Comparison of ENCODE assay signal across 8 cellular contexts in the genomic region with DNA sequence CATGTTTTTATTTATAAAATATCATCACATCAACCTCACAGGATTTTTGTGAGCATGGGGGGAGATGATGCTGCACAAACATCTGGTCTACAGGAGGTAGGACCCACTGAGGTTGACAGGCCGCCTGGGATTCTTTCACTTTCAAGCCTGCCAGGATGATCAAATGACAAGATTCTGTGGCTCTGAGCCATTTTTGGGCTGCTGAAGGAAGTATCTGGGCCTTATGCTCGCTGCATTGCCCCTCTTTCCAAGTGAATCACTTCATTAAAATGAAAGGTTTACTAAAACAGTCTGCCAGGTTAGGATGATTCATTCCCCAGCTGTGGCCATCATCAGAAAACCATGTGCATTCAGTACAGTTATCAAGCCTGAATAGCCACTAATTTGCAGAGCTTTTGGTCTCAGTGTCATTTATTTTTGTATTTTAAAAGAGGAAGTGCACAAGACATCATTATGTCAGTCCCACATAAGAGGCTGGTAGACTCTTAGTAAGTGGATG. TPM values are rescaled to one million over a fixed set of nuclear protein-coding genes. Genes with fewer than 3 reads are reported as not detected.
DNase-seq lines count a peak whose midpoint lies in the region; ATAC-seq and TF ChIP-seq lines count a peak whose summit lies in the region.

No MANE protein-coding gene starts in this region.

- H3K4me1 ChIP-seq in BLaER1 = peaks cover 12% of the 10 kb centered on the region

- TF ChIP-seq EP300 in Ishikawa (IDR thresholded peaks at IDR 0.05; ENCODE audit: borderline replicate concordance) = peak; percentile 56

- no peaks in the 10 kb centered on the region for H3K36me3 Mint-ChIP-seq in immature natural killer cell

- DNase-seq in brain microvascular endothelial cell (peak; percentile 94), myocyte (ENCODE audit: low read depth) (peak; percentile 90), immature natural killer cell (no peak), NCI-H510A (lab: John Stamatoyannopoulos, UW) (no peak), NCI-H82 treated with DMSO at 0.1 percent for 48 hours (lab: John Stamatoyannopoulos, UW; ENCODE audit: unreplicated experiment) (no peak)

- H4K20me1 ChIP-seq in BLaER1 = no peaks in the 10 kb centered on the region

- no peak overlapping the region for H3K9ac ChIP-seq in BLaER1

- H3K36me3 ChIP-seq in BLaER1 (no peaks in the 10 kb centered on the region), brain microvascular endothelial cell (replicated peaks) (peaks cover 2% of the 10 kb centered on the region)

- ATAC-seq in GM21381 (IDR thresholded peaks at IDR 0.05; ENCODE audit: unreplicated experiment) = peak; percentile 63

- H3K4me2 ChIP-seq in BLaER1 = peak overlapping the region; percentile 33

- no peak overlapping the region for H3K27ac Mint-ChIP-seq in immature natural killer cell

- no peak overlapping the region for H3K4me3 ChIP-seq in BLaER1
- H3K4me3 ChIP-seq in brain microvascular endothelial cell (ENCODE audit: low read depth, low read length) = no peak overlapping the region

- no peaks in the 10 kb centered on the region for H3K9me3 ChIP-seq in BLaER1

- TF ChIP-seq RAD21 in Ishikawa (IDR thresholded peaks at IDR 0.05; ENCODE audit: low read depth) = no peak

- no peaks in the 10 kb centered on the region for H3K4me1 Mint-ChIP-seq in immature natural killer cell

- H3K27me3 ChIP-seq in BLaER1 = no peaks in the 10 kb centered on the region
- H3K27me3 ChIP-seq in brain microvascular endothelial cell (replicated peaks) = no peaks in the 10 kb centered on the region

- peaks cover 0 to 9% (median 0%) of the 10 kb centered on the region in 6 donors for H3K9me3 Mint-ChIP-seq in immature natural killer cell

- TF ChIP-seq CTCF in brain microvascular endothelial cell (IDR thresholded peaks at IDR 0.05; ENCODE audit: low read depth, low read length, missing control alignments) = no peak

- H3K27me3 Mint-ChIP-seq in immature natural killer cell (ENCODE audit: low read depth in 3 of 3) = peaks cover 0 to 1% (median 0%) of the 10 kb centered on the region in 3 donors

- H3K27ac ChIP-seq in BLaER1 = no peak overlapping the region
- peak overlapping the region; percentile 88 for H3K27ac ChIP-seq in brain microvascular endothelial cell

- in situ Hi-C loops in brain microvascular endothelial cell (cut with HindIII; ENCODE audit: low pct_ligation_motif_present, low sequenced_read_pairs) = no loop called here

- H3K4me3 Mint-ChIP-seq in immature natural killer cell = no peak overlapping the region

TF ChIP-seq in Ishikawa, 13 proteins besides CTCF, POLR2A, EP300 and RAD21:
- TF ChIP-seq TCF12 (IDR thresholded peaks at IDR 0.05; ENCODE audit: low read depth) (peak; percentile 47), CEBPB (IDR thresholded peaks at IDR 0.05) (no peak)

RNA-seq across cellular contexts. Expression of a gene that starts 34.4 kb away (rescaled TPM):
- total RNA-seq in myocyte = 28.6 and 41.7 TPM in 2 replicates
- polyA plus RNA-seq in myocyte (2012) = 27.1 TPM
- not detected for polyA plus RNA-seq in immature natural killer cell

Comparison
In these comparisons a context has a peak if more than half of its experiments do, and no peak if none do; other contexts are left out.
1. DNase-seq: peak in brain microvascular endothelial cell (single experiment) and myocyte (single experiment); none in immature natural killer cell (0 of 3), NCI-H510A (single experiment) and NCI-H82 treated with DMSO at 0.1 percent for 48 hours (single experiment).